ENCODE assay signal across 21 cellular contexts in genomic region chr21:25835397-25835796, GRCh38.
DNase-seq lines count a peak whose midpoint lies in the region; ATAC-seq and TF ChIP-seq lines count a peak whose summit lies in the region.
"Had no signal": no experiment of that assay in that cellular context is flagged by ENCODE, and none has a peak within 500 bp of the region (broad histone marks: within the 10 kb centered on the region; RNA-seq: fewer than 3 reads in every experiment).

No MANE protein-coding gene starts in this region.

- no peaks in the 10 kb centered on the region for H3K36me3 ChIP-seq in upper lobe of left lung

- no peaks in the 10 kb centered on the region for H3K4me1 ChIP-seq in upper lobe of left lung

- H3K4me3 ChIP-seq in fibroblast of the aortic adventitia (ENCODE audit: low read depth, low read length) = no peak overlapping the region
- no peak overlapping the region for H3K4me3 ChIP-seq in upper lobe of left lung

- DNase-seq in NCI-H226 (peak; percentile 2), fibroblast of the aortic adventitia (ENCODE audit: low read depth) (peak; percentile 58), mesothelial cell of epicardium (ENCODE audit: low spot score in 2 of 2, unreplicated experiment in 2 of 2) (no peak), sciatic nerve (ENCODE audit: low spot score) (no peak), NCI-H2196 (lab: John Stamatoyannopoulos, UW; ENCODE audit: unreplicated experiment) (no peak), C1 segment of cervical spinal cord (lab: John Stamatoyannopoulos, UW) (no peak), upper lobe of left lung (no peak), OCI-M2 (lab: John Stamatoyannopoulos, UW; ENCODE audit: unreplicated experiment) (no peak)
- DNase-seq: AML-193, GOT3, HCEC 1CT, KBM-7, MM.1S, NCI-H1048, NCI-H1436 treated with DMSO at 0.1 percent for 48 hours, NCI-H1930, NCI-H345, NCI-H524, NCI-H82, Right ventricle myocardium superior had no signal

- H3K4me1 Mint-ChIP-seq in mesothelial cell of epicardium = peaks cover 51% of the 10 kb centered on the region

- H3K27me3 Mint-ChIP-seq in mesothelial cell of epicardium (ENCODE audit: low read depth) = no peaks in the 10 kb centered on the region

- H3K27ac ChIP-seq in upper lobe of left lung = no peak overlapping the region
- H3K27ac ChIP-seq: C4-2B had no signal

- H3K9me3 ChIP-seq in upper lobe of left lung = no peaks in the 10 kb centered on the region

- intact Hi-C loops in sciatic nerve (cut with DNase I) = no loop called here

- H3K36me3 Mint-ChIP-seq in mesothelial cell of epicardium = peaks cover 17% of the 10 kb centered on the region

- WGBS in upper lobe of left lung, 2 donors = 65 to 74% methylated on average over 4 of the region's 4 CpGs

- no peaks in the 10 kb centered on the region for H3K27me3 ChIP-seq in upper lobe of left lung

- TF ChIP-seq EP300 in upper lobe of left lung (IDR thresholded peaks at IDR 0.05) = no peak

- H3K9me3 Mint-ChIP-seq in mesothelial cell of epicardium = peaks cover 34% of the 10 kb centered on the region

- ATAC-seq in sciatic nerve = peak; percentile 48
- no peak for ATAC-seq in upper lobe of left lung (ENCODE audit: low FRiP score in 2 of 2)

- H3K4me3 Mint-ChIP-seq in mesothelial cell of epicardium = no peak overlapping the region

- TF ChIP-seq CTCF in fibroblast of the aortic adventitia (IDR thresholded peaks at IDR 0.05; ENCODE audit: insufficient read depth, low read length) = no peak
- TF ChIP-seq CTCF in mesothelial cell of epicardium (IDR thresholded peaks at IDR 0.05; ENCODE audit: unreplicated experiment) = no peak
- TF ChIP-seq CTCF in upper lobe of left lung (IDR thresholded peaks at IDR 0.05) = no peak

- peak overlapping the region; percentile 90 for H3K27ac Mint-ChIP-seq in mesothelial cell of epicardium

- TF ChIP-seq POLR2A in upper lobe of left lung (IDR thresholded peaks at IDR 0.05) = no peak

Comparison
In these comparisons a context has a peak if more than half of its experiments do, and no peak if none do; other contexts are left out.
1. DNase-seq: peak in NCI-H226 (single experiment) and fibroblast of the aortic adventitia (single experiment); none in mesothelial cell of epicardium (0 of 2), sciatic nerve (single experiment), NCI-H2196 (single experiment), C1 segment of cervical spinal cord (0 of 14), upper lobe of left lung (0 of 2) and OCI-M2 (single experiment).